In the genomic region with DNA sequence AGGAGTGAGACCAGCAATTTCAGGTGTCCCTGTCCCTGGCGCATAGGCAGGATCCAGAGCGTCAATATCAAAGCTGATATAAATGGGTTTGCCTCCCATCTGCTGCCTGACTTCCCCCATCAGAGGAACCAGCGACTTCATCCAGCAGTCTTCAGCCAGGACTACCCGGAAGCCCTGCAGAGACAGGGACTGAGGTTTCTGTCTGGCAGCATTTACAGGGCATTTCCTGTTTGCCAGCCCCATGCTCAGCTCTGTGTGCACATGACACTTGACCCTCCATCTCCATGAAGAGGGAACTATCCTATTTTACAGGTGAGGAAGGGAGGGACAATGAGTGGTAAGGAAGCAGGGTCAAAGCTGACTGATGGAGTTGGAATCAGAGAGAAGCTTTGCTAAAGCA, we compare ENCODE assay signal across 13 cellular contexts. TPM values are rescaled to one million over a fixed set of nuclear protein-coding genes. Genes with fewer than 3 reads are reported as not detected.
DNase-seq lines count a peak whose midpoint lies in the region; ATAC-seq lines count a peak whose summit lies in the region.
"Had no signal": no experiment of that assay in that cellular context is flagged by ENCODE, and none has a peak within 500 bp of the region (broad histone marks: within the 10 kb centered on the region; RNA-seq: fewer than 3 reads in every experiment).

No MANE protein-coding gene starts in this region.

- H3K27ac Mint-ChIP-seq in T-helper 17 cell (peak overlapping the region; percentile 91), memory B cell (peak overlapping the region; percentile 11)
- H3K27ac Mint-ChIP-seq in effector memory CD8-positive, alpha-beta T cell: peak overlapping the region in 1 of 2 donors; percentile 93
- H3K27ac Mint-ChIP-seq: mesothelial cell of epicardium had no signal

- H3K4me1 Mint-ChIP-seq in T-helper 17 cell: peaks cover 27% of the 10 kb centered on the region
- H3K4me1 Mint-ChIP-seq in memory B cell: peaks cover 24% of the 10 kb centered on the region
- peaks cover 18 to 20% of the 10 kb centered on the region in 2 donors for H3K4me1 Mint-ChIP-seq in effector memory CD8-positive, alpha-beta T cell (ENCODE audit: low read depth in 2 of 2)
- H3K4me1 Mint-ChIP-seq: mesothelial cell of epicardium had no signal

- peak overlapping the region in 10 of 11 experiments; percentile 6 to 89 (median 40); a peak in 14 of 22 replicates for H3K4me2 ChIP-seq in BLaER1 treated with 17β-estradiol and CSF1 and Interleukin-3, amounts not matched to agents 10 nM and 100 nM

- peaks cover 0 to 20% (median 7%) of the 10 kb centered on the region in 11 experiments; a peak in 6 of 22 replicates for H3K36me3 ChIP-seq in BLaER1 treated with 17β-estradiol and CSF1 and Interleukin-3, amounts not matched to agents 10 nM and 100 nM

- peak overlapping the region in 8 of 11 experiments; percentile 14 to 57 (median 39); a peak in 14 of 22 replicates for H3K27ac ChIP-seq in BLaER1 treated with 17β-estradiol and CSF1 and Interleukin-3, amounts not matched to agents 10 nM and 100 nM
- H3K27ac ChIP-seq: C4-2B had no signal

- H3K27me3 Mint-ChIP-seq in T-helper 17 cell (no peaks in the 10 kb centered on the region), memory B cell (no peaks in the 10 kb centered on the region)
- no peaks in the 10 kb centered on the region for H3K27me3 Mint-ChIP-seq in effector memory CD8-positive, alpha-beta T cell

- H3K9me3 Mint-ChIP-seq in memory B cell: no peaks in the 10 kb centered on the region
- H3K9me3 Mint-ChIP-seq in effector memory CD8-positive, alpha-beta T cell: no peaks in the 10 kb centered on the region
- H3K9me3 Mint-ChIP-seq: mesothelial cell of epicardium had no signal

- H3K36me3 Mint-ChIP-seq in T-helper 17 cell (ENCODE audit: low read depth) (peaks cover 2% of the 10 kb centered on the region), memory B cell (peaks cover 9% of the 10 kb centered on the region)
- no peaks in the 10 kb centered on the region for H3K36me3 Mint-ChIP-seq in effector memory CD8-positive, alpha-beta T cell (ENCODE audit: insufficient read depth)
- H3K36me3 Mint-ChIP-seq: mesothelial cell of epicardium had no signal

- H3K4me1 ChIP-seq in BLaER1 treated with 17β-estradiol and CSF1 and Interleukin-3, amounts not matched to agents 10 nM and 100 nM: peaks cover 27 to 59% (median 43%) of the 10 kb centered on the region in 10 experiments

- H3K27me3 ChIP-seq in BLaER1 treated with 17β-estradiol and CSF1 and Interleukin-3, amounts not matched to agents 10 nM and 100 nM: no peaks in the 10 kb centered on the region

- H3K9ac ChIP-seq in BLaER1 treated with 17β-estradiol and CSF1 and Interleukin-3, amounts not matched to agents 10 nM and 100 nM: peak overlapping the region in 3 of 11 experiments; percentile 23 to 29 (median 28); a peak in 3 of 22 replicates

- H3K4me3 Mint-ChIP-seq in T-helper 17 cell: peak overlapping the region; percentile 33
- no peak overlapping the region for H3K4me3 Mint-ChIP-seq in memory B cell
- H3K4me3 Mint-ChIP-seq in effector memory CD8-positive, alpha-beta T cell: peak overlapping the region in 1 of 2 donors; percentile 63
- H3K4me3 Mint-ChIP-seq: mesothelial cell of epicardium had no signal

- no peaks in the 10 kb centered on the region for H4K20me1 ChIP-seq in BLaER1 treated with 17β-estradiol and CSF1 and Interleukin-3, amounts not matched to agents 10 nM and 100 nM

- ATAC-seq in T-helper 17 cell: no peak
- ATAC-seq in memory B cell (ENCODE audit: low read depth): no peak
- no peak for ATAC-seq in effector memory CD8-positive, alpha-beta T cell (replicated peaks)

- no peak overlapping the region for H3K4me3 ChIP-seq in BLaER1 treated with 17β-estradiol and CSF1 and Interleukin-3, amounts not matched to agents 10 nM and 100 nM

- peak; percentile 89 for DNase-seq in DMS153 (lab: John Stamatoyannopoulos, UW)
- no peak for DNase-seq in T-helper 17 cell
- DNase-seq in memory B cell (ENCODE audit: low spot score in 2 of 2): no peak
- no peak for DNase-seq in effector memory CD8-positive, alpha-beta T cell
- DNase-seq in SW 1271 (lab: John Stamatoyannopoulos, UW): no peak
- no peak for DNase-seq in NCI-H1694 treated with DMSO at 0.1 percent for 48 hours (lab: John Stamatoyannopoulos, UW)
- DNase-seq: activated CD4-positive, alpha-beta T cell treated with anti-CD3 and anti-CD28 coated beads, Interleukin-2, amount 50 U/mL, for 48 hours; KBM-7; NCI-H1436; NCI-H526 treated with DMSO at 0.1 percent for 48 hours had no signal

- no peaks in the 10 kb centered on the region for H3K9me3 ChIP-seq in BLaER1 treated with 17β-estradiol and CSF1 and Interleukin-3, amounts not matched to agents 10 nM and 100 nM (replicated peaks in 1 of 11)
- no peaks in the 10 kb centered on the region for H3K9me3 ChIP-seq in T-helper 17 cell (ENCODE audit: control insufficient read depth, low read length, poor library complexity, severe bottlenecking)

RNA-seq across cellular contexts. Expression of gene AGMAT, which starts 7.2 kb away (rescaled TPM):
- total RNA-seq in T-helper 17 cell: 1 to 10 TPM; 5.7 to 6.8 TPM

RNA-seq across cellular contexts. Expression of gene DDI2, which starts 39.6 kb away (rescaled TPM):
- 10 to 100 TPM; 27.5 to 31.1 TPM for total RNA-seq in T-helper 17 cell

RNA-seq across cellular contexts. Expression of gene DNAJC16, which starts 51.0 kb away (rescaled TPM):
- 10 to 100 TPM; 13.2 to 20.5 TPM for total RNA-seq in T-helper 17 cell

RNA-seq across cellular contexts. Expression of gene CASP9, which starts 53.7 kb away (rescaled TPM):
- 10 to 100 TPM; 11.4 to 14.8 TPM for total RNA-seq in T-helper 17 cell
